2 cellular contexts compared by ENCODE assay signal in genomic region chr10:87659571-87660483, GRCh38.
TF ChIP-seq lines count a peak whose summit lies in the region.

TSS of gene PAPSS2 (plus strand) at chr10:87659878. CDS start at chr10:87659982, 104 bp downstream.

TF ChIP-seq in HCT116, 20 proteins besides CTCF, POLR2A, EP300 and RAD21 (continued from another document):
- TF ChIP-seq SRF (IDR thresholded peaks at IDR 0.05; ENCODE audit: low read depth) (no peak), ZFX (IDR thresholded peaks at IDR 0.05) (no peak), REST (IDR thresholded peaks at IDR 0.05; ENCODE audit: low read depth) (no peak), ELF1 (IDR thresholded peaks at IDR 0.05; ENCODE audit: borderline replicate concordance, low read depth) (no peak)

TF ChIP-seq in SK-N-SH treated with all-trans-retinoic acid at 6 μM for 48 hours, 23 proteins besides CTCF, POLR2A, EP300 and RAD21 (continued from another document):
- no peak for TF ChIP-seq PATZ1 (CRISPR knock-in tag; IDR thresholded peaks at IDR 0.05; ENCODE audit: borderline replicate concordance)
- TF ChIP-seq ZC3H10 (CRISPR knock-in tag; IDR thresholded peaks at IDR 0.05), result no peak
- TF ChIP-seq CREB5 (CRISPR knock-in tag; IDR thresholded peaks at IDR 0.05; ENCODE audit: low read depth), result no peak
- no peak for TF ChIP-seq ZFP30 (CRISPR knock-in tag; IDR thresholded peaks at IDR 0.05)
- TF ChIP-seq BACH2 (CRISPR knock-in tag; IDR thresholded peaks at IDR 0.05; ENCODE audit: borderline replicate concordance), result no peak
- TF ChIP-seq ZNF565 (CRISPR knock-in tag; conservative IDR thresholded peaks at IDR 0.05; ENCODE audit: low read depth), result no peak
- TF ChIP-seq PPARA (CRISPR knock-in tag; IDR thresholded peaks at IDR 0.05; ENCODE audit: borderline replicate concordance), result no peak
- no peak for TF ChIP-seq ZFP3 (CRISPR knock-in tag; IDR thresholded peaks at IDR 0.05)
- no peak for TF ChIP-seq CSDC2 (CRISPR knock-in tag; IDR thresholded peaks at IDR 0.05)
- TF ChIP-seq POU6F1 (CRISPR knock-in tag; IDR thresholded peaks at IDR 0.05; ENCODE audit: borderline replicate concordance, low read depth), result no peak
- no peak for TF ChIP-seq TSHZ2 (CRISPR knock-in tag; IDR thresholded peaks at IDR 0.05)
- TF ChIP-seq SNAI2 (CRISPR knock-in tag; IDR thresholded peaks at IDR 0.05), result no peak
- no peak for TF ChIP-seq TOX (CRISPR knock-in tag; IDR thresholded peaks at IDR 0.05; ENCODE audit: borderline replicate concordance)
- no peak for TF ChIP-seq ARNTL (CRISPR knock-in tag; IDR thresholded peaks at IDR 0.05; ENCODE audit: borderline replicate concordance, low read depth)
- TF ChIP-seq ISL1 (CRISPR knock-in tag; IDR thresholded peaks at IDR 0.05), result no peak
- TF ChIP-seq CSRNP3 (CRISPR knock-in tag; IDR thresholded peaks at IDR 0.05), result no peak
- TF ChIP-seq ZNF70 (CRISPR knock-in tag; IDR thresholded peaks at IDR 0.05), result no peak
- TF ChIP-seq OSR1 (CRISPR knock-in tag; IDR thresholded peaks at IDR 0.05), result no peak
